1 cellular context compared by ENCODE assay signal in genomic region chr1:203152158-203153034, GRCh38.
TF ChIP-seq lines count a peak whose summit lies in the region.

No MANE protein-coding gene starts in this region.

TF ChIP-seq in H1, 55 proteins besides CTCF, POLR2A, EP300 and RAD21:
- TF ChIP-seq BACH1 (IDR thresholded peaks at IDR 0.05; ENCODE audit: low read length) (no peak), KDM1A (IDR thresholded peaks at IDR 0.05; ENCODE audit: borderline replicate concordance, low read length) (no peak), NRF1 (IDR thresholded peaks at IDR 0.05; ENCODE audit: low read depth, low read length) (no peak), SIN3A (conservative IDR thresholded peaks at IDR 0.05 in 1 of 2, IDR thresholded peaks at IDR 0.05 in 1 of 2; ENCODE audit: low read depth in 1 of 2, low read length in 2 of 2) (no peak), RNF2 (IDR thresholded peaks at IDR 0.05; ENCODE audit: borderline replicate concordance, low read depth, low read length, missing control alignments, poor library complexity, severe bottlenecking) (no peak), ATF2 (IDR thresholded peaks at IDR 0.05; ENCODE audit: low read length) (no peak), JUND (IDR thresholded peaks at IDR 0.05; ENCODE audit: low read length) (peak; percentile 48; the same call in 1 of the 2 replicates), USF2 (IDR thresholded peaks at IDR 0.05; ENCODE audit: low read length) (no peak), MAX (IDR thresholded peaks at IDR 0.05) (no peak), GTF2F1 (IDR thresholded peaks at IDR 0.05; ENCODE audit: borderline replicate concordance, low read depth, low read length) (no peak), HDAC6 (IDR thresholded peaks at IDR 0.05; ENCODE audit: low read depth, low read length) (no peak), SP1 (IDR thresholded peaks at IDR 0.05; ENCODE audit: low read depth, low read length) (no peak), KDM5A (IDR thresholded peaks at IDR 0.05; ENCODE audit: low read length) (no peak), CEBPB (IDR thresholded peaks at IDR 0.05; ENCODE audit: low read depth, low read length) (peak; percentile 71), CHD1 (IDR thresholded peaks at IDR 0.05; ENCODE audit: low read depth, low read length) (no peak)
